Comparison of ENCODE assay signal across 1 cellular context in the genomic region with DNA sequence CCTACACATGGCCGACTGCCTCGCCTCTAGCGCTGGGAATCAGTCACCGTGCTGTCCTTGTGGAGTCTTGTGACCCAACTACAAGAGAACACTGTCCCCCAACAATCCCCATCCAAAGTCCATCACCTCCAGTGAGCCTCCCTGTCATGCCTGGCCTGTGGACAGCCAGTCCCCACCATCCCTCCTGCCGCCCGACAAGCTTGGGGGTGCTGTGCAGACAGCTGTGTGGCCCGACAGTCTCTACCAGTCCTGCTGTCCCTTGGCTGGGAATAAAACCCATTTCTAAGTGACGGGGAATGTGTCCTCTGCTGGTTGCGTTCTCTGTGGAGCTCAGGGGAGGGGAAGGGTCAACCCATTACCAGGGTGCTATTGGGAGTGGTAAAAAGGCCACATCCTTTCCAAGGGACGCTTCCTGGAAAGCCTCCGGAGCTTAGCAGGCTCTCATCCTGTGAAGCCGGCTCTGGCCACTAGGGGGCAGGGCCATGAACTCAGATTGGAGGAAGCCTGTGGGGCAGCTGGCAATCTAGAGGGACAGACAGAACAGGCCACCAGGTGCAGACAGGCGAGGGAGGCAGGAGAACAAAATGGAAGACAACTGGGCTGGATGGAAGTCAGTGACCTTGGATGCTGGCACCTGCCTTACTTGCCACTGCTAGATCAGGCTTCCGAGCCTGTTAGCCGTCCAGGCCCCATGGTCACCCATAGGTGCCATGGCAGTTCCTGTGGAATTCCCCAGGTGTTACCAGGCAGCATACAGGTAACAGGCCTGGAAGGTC.
TF ChIP-seq lines count a peak whose summit lies in the region.

No MANE protein-coding gene starts in this region.

TF ChIP-seq in HepG2, 621 proteins besides CTCF, POLR2A, EP300 and RAD21 (continues in another document):
- TF ChIP-seq ELF1 (CRISPR knock-in tag; IDR thresholded peaks at IDR 0.05), result peak; percentile 37; the same call in 1 of the 2 replicates
- TF ChIP-seq SP1 (IDR thresholded peaks at IDR 0.05), result no peak
- no peak for TF ChIP-seq SP1 (CRISPR knock-in tag; IDR thresholded peaks at IDR 0.05)
- TF ChIP-seq ZNF552 (CRISPR knock-in tag; IDR thresholded peaks at IDR 0.05; ENCODE audit: borderline replicate concordance), result no peak
- TF ChIP-seq ZNF260 (CRISPR knock-in tag; IDR thresholded peaks at IDR 0.05; ENCODE audit: borderline replicate concordance, low read depth), result no peak
- no peak for TF ChIP-seq PAX8 (CRISPR knock-in tag; IDR thresholded peaks at IDR 0.05; ENCODE audit: borderline replicate concordance)
- TF ChIP-seq ZNF253 (CRISPR knock-in tag; IDR thresholded peaks at IDR 0.05; ENCODE audit: borderline replicate concordance), result no peak
- no peak for TF ChIP-seq ZNF878 (CRISPR knock-in tag; IDR thresholded peaks at IDR 0.05)
- TF ChIP-seq ZNF775 (CRISPR knock-in tag; IDR thresholded peaks at IDR 0.05; ENCODE audit: borderline replicate concordance), result no peak
- TF ChIP-seq, protein P1, sequence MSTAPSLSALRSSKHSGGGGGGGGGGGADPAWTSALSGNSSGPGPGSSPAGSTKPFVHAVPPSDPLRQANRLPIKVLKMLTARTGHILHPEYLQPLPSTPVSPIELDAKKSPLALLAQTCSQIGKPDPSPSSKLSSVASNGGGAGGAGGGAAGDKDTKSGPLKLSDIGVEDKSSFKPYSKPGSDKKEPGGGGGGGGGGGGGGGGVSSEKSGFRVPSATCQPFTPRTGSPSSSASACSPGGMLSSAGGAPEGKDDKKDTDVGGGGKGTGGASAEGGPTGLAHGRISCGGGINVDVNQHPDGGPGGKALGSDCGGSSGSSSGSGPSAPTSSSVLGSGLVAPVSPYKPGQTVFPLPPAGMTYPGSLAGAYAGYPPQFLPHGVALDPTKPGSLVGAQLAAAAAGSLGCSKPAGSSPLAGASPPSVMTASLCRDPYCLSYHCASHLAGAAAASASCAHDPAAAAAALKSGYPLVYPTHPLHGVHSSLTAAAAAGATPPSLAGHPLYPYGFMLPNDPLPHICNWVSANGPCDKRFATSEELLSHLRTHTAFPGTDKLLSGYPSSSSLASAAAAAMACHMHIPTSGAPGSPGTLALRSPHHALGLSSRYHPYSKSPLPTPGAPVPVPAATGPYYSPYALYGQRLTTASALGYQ (CRISPR knock-in tag; IDR thresholded peaks at IDR 0.05), result no peak
- TF ChIP-seq ZMYM2 (CRISPR knock-in tag; IDR thresholded peaks at IDR 0.05), result no peak
- no peak for TF ChIP-seq SMAD3 (CRISPR knock-in tag; IDR thresholded peaks at IDR 0.05)
- no peak for TF ChIP-seq ZEB1 (IDR thresholded peaks at IDR 0.05; ENCODE audit: insufficient replicate concordance, low read depth)
- no peak for TF ChIP-seq DNMT1 (CRISPR knock-in tag; IDR thresholded peaks at IDR 0.05)
- no peak for TF ChIP-seq KDM5B (CRISPR knock-in tag; IDR thresholded peaks at IDR 0.05; ENCODE audit: borderline replicate concordance)
- peak; percentile 37; the same call in 1 of the 2 replicates for TF ChIP-seq ZNF501 (CRISPR knock-in tag; IDR thresholded peaks at IDR 0.05)
- TF ChIP-seq ZNF572 (CRISPR knock-in tag; IDR thresholded peaks at IDR 0.05), result 0 out of 2 replicates have a peak, but pooled peaks have one; percentile 40
- TF ChIP-seq, protein P2, sequence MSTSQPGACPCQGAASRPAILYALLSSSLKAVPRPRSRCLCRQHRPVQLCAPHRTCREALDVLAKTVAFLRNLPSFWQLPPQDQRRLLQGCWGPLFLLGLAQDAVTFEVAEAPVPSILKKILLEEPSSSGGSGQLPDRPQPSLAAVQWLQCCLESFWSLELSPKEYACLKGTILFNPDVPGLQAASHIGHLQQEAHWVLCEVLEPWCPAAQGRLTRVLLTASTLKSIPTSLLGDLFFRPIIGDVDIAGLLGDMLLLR (CRISPR knock-in tag; IDR thresholded peaks at IDR 0.05), result no peak
- TF ChIP-seq, protein P3, sequence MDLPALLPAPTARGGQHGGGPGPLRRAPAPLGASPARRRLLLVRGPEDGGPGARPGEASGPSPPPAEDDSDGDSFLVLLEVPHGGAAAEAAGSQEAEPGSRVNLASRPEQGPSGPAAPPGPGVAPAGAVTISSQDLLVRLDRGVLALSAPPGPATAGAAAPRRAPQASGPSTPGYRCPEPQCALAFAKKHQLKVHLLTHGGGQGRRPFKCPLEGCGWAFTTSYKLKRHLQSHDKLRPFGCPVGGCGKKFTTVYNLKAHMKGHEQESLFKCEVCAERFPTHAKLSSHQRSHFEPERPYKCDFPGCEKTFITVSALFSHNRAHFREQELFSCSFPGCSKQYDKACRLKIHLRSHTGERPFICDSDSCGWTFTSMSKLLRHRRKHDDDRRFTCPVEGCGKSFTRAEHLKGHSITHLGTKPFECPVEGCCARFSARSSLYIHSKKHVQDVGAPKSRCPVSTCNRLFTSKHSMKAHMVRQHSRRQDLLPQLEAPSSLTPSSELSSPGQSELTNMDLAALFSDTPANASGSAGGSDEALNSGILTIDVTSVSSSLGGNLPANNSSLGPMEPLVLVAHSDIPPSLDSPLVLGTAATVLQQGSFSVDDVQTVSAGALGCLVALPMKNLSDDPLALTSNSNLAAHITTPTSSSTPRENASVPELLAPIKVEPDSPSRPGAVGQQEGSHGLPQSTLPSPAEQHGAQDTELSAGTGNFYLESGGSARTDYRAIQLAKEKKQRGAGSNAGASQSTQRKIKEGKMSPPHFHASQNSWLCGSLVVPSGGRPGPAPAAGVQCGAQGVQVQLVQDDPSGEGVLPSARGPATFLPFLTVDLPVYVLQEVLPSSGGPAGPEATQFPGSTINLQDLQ (CRISPR knock-in tag; IDR thresholded peaks at IDR 0.05), result no peak
- TF ChIP-seq SAFB2 (CRISPR knock-in tag; IDR thresholded peaks at IDR 0.05; ENCODE audit: borderline replicate concordance, low read depth), result no peak
- no peak for TF ChIP-seq ZNF382 (CRISPR knock-in tag; IDR thresholded peaks at IDR 0.05; ENCODE audit: borderline replicate concordance)
- TF ChIP-seq NFYC (CRISPR knock-in tag; IDR thresholded peaks at IDR 0.05), result no peak
- no peak for TF ChIP-seq ZNF761 (CRISPR knock-in tag; conservative IDR thresholded peaks at IDR 0.05)
- no peak for TF ChIP-seq ZNF766 (CRISPR knock-in tag; IDR thresholded peaks at IDR 0.05; ENCODE audit: borderline replicate concordance)
- TF ChIP-seq, protein P4, sequence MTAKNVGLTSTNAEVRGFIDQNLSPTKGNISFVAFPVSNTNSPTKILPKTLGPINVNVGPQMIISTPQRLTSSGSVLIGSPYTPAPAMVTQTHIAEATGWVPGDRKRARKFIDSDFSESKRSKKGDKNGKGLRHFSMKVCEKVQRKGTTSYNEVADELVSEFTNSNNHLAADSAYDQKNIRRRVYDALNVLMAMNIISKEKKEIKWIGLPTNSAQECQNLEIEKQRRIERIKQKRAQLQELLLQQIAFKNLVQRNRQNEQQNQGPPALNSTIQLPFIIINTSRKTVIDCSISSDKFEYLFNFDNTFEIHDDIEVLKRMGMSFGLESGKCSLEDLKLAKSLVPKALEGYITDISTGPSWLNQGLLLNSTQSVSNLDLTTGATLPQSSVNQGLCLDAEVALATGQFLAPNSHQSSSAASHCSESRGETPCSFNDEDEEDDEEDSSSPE (CRISPR knock-in tag; IDR thresholded peaks at IDR 0.05), result no peak
- no peak for TF ChIP-seq ATF1 (CRISPR knock-in tag; IDR thresholded peaks at IDR 0.05)
- TF ChIP-seq, protein P5, sequence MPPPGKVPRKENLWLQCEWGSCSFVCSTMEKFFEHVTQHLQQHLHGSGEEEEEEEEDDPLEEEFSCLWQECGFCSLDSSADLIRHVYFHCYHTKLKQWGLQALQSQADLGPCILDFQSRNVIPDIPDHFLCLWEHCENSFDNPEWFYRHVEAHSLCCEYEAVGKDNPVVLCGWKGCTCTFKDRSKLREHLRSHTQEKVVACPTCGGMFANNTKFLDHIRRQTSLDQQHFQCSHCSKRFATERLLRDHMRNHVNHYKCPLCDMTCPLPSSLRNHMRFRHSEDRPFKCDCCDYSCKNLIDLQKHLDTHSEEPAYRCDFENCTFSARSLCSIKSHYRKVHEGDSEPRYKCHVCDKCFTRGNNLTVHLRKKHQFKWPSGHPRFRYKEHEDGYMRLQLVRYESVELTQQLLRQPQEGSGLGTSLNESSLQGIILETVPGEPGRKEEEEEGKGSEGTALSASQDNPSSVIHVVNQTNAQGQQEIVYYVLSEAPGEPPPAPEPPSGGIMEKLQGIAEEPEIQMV (CRISPR knock-in tag; IDR thresholded peaks at IDR 0.05; ENCODE audit: low read depth), result no peak
- TF ChIP-seq YEATS2 (CRISPR knock-in tag; IDR thresholded peaks at IDR 0.05; ENCODE audit: borderline replicate concordance), result no peak
- TF ChIP-seq ZBTB7A (CRISPR knock-in tag; IDR thresholded peaks at IDR 0.05), result no peak
- TF ChIP-seq CBX1 (IDR thresholded peaks at IDR 0.05; ENCODE audit: low read depth), result no peak
- TF ChIP-seq MXI1 (IDR thresholded peaks at IDR 0.05; ENCODE audit: borderline replicate concordance, low read depth, low read length), result no peak
- TF ChIP-seq HMG20A (CRISPR knock-in tag; IDR thresholded peaks at IDR 0.05; ENCODE audit: borderline replicate concordance), result no peak
- no peak for TF ChIP-seq KLF13 (CRISPR knock-in tag; IDR thresholded peaks at IDR 0.05)
- TF ChIP-seq, protein P6, sequence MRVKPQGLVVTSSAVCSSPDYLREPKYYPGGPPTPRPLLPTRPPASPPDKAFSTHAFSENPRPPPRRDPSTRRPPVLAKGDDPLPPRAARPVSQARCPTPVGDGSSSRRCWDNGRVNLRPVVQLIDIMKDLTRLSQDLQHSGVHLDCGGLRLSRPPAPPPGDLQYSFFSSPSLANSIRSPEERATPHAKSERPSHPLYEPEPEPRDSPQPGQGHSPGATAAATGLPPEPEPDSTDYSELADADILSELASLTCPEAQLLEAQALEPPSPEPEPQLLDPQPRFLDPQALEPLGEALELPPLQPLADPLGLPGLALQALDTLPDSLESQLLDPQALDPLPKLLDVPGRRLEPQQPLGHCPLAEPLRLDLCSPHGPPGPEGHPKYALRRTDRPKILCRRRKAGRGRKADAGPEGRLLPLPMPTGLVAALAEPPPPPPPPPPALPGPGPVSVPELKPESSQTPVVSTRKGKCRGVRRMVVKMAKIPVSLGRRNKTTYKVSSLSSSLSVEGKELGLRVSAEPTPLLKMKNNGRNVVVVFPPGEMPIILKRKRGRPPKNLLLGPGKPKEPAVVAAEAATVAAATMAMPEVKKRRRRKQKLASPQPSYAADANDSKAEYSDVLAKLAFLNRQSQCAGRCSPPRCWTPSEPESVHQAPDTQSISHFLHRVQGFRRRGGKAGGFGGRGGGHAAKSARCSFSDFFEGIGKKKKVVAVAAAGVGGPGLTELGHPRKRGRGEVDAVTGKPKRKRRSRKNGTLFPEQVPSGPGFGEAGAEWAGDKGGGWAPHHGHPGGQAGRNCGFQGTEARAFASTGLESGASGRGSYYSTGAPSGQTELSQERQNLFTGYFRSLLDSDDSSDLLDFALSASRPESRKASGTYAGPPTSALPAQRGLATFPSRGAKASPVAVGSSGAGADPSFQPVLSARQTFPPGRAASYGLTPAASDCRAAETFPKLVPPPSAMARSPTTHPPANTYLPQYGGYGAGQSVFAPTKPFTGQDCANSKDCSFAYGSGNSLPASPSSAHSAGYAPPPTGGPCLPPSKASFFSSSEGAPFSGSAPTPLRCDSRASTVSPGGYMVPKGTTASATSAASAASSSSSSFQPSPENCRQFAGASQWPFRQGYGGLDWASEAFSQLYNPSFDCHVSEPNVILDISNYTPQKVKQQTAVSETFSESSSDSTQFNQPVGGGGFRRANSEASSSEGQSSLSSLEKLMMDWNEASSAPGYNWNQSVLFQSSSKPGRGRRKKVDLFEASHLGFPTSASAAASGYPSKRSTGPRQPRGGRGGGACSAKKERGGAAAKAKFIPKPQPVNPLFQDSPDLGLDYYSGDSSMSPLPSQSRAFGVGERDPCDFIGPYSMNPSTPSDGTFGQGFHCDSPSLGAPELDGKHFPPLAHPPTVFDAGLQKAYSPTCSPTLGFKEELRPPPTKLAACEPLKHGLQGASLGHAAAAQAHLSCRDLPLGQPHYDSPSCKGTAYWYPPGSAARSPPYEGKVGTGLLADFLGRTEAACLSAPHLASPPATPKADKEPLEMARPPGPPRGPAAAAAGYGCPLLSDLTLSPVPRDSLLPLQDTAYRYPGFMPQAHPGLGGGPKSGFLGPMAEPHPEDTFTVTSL (CRISPR knock-in tag; IDR thresholded peaks at IDR 0.05; ENCODE audit: borderline replicate concordance), result no peak
- no peak for TF ChIP-seq ZNF430 (CRISPR knock-in tag; IDR thresholded peaks at IDR 0.05)
- no peak for TF ChIP-seq ARNTL (CRISPR knock-in tag; IDR thresholded peaks at IDR 0.05)
- no peak for TF ChIP-seq ZNF17 (CRISPR knock-in tag; IDR thresholded peaks at IDR 0.05)
- TF ChIP-seq ZFP82 (CRISPR knock-in tag; IDR thresholded peaks at IDR 0.05; ENCODE audit: borderline replicate concordance), result no peak
- no peak for TF ChIP-seq HCFC1 (IDR thresholded peaks at IDR 0.05; ENCODE audit: low read depth, low read length)
- TF ChIP-seq ZBED4 (CRISPR knock-in tag; IDR thresholded peaks at IDR 0.05; ENCODE audit: borderline replicate concordance), result no peak
